ENCODE assay signal across 9 cellular contexts in genomic region chr1:203871114-203871875, GRCh38. TPM values are rescaled to one million over a fixed set of nuclear protein-coding genes. Genes with fewer than 3 reads are reported as not detected.
DNase-seq lines count a peak whose midpoint lies in the region; ATAC-seq, FAIRE-seq and TF ChIP-seq lines count a peak whose summit lies in the region.
"Had no signal": no experiment of that assay in that cellular context is flagged by ENCODE, and none has a peak within 500 bp of the region (broad histone marks: within the 10 kb centered on the region; RNA-seq: fewer than 3 reads in every experiment).

No MANE protein-coding gene starts in this region.

- DNase-seq in AG04449 (ENCODE audit: low read depth, low spot score) (no peak), GM06990 (ENCODE audit: extremely low read depth, insufficient read length) (no peak), NCI-H146 treated with DMSO at 0.1 percent for 48 hours (lab: John Stamatoyannopoulos, UW; ENCODE audit: unreplicated experiment) (peak; percentile 8), fibroblast of the aortic adventitia (ENCODE audit: low read depth) (peak; percentile 89), neural crest cell (ENCODE audit: low read depth, low spot score) (peak; percentile 45)

- H3K4me1 Mint-ChIP-seq in neural crest cell, result peaks cover 10% of the 10 kb centered on the region

- CTCF ChIA-PET in AG04449 (lab: Yijun Ruan, JAX), result interaction anchor here (0.6 to 22.1 kb wide), 41 partner anchors 8 to 528 kb away, joined by 3 to 1069 read pairs (median 5); partner anchors contain the start of genes ETNK2, GOLT1A, PLEKHA6 and REN

- POLR2A ChIA-PET in AG04449 (lab: Yijun Ruan, JAX), result interaction anchor here (4.5 kb wide), 1 partner anchor 258 kb away, joined by 27 read pairs; no protein-coding TSS in a partner anchor

- peak; percentile 91 for TF ChIP-seq CTCF in AG04449 (IDR thresholded peaks at IDR 0.05; ENCODE audit: insufficient read depth, low read length, missing control alignments)
- peak; percentile 59 for TF ChIP-seq CTCF in GM06990 (IDR thresholded peaks at IDR 0.05; ENCODE audit: insufficient read depth, low read length, poor library complexity, severe bottlenecking)
- TF ChIP-seq CTCF in fibroblast of the aortic adventitia (IDR thresholded peaks at IDR 0.05; ENCODE audit: insufficient read depth, low read length), result peak; percentile 96
- peak; percentile 95 for TF ChIP-seq CTCF in neural crest cell (conservative IDR thresholded peaks at IDR 0.05)

- no peaks in the 10 kb centered on the region for H3K9me3 Mint-ChIP-seq in neural crest cell

- H3K4me3 Mint-ChIP-seq in neural crest cell, result peak overlapping the region; percentile 8

- no peaks in the 10 kb centered on the region for H3K27me3 Mint-ChIP-seq in neural crest cell (ENCODE audit: low read depth)

- H3K4me3 ChIP-seq in AG04449 (ENCODE audit: low read depth, low read length) (no peak overlapping the region), GM06990 (replicated peaks; ENCODE audit: low read depth, low read length) (no peak overlapping the region), fibroblast of the aortic adventitia (ENCODE audit: low read depth, low read length) (no peak overlapping the region)
- H3K4me3 ChIP-seq: skin epidermis had no signal

- no peaks in the 10 kb centered on the region for H3K27me3 ChIP-seq in GM06990 (replicated peaks; ENCODE audit: control insufficient read depth, insufficient read depth, low read length)

- H3K36me3 Mint-ChIP-seq in neural crest cell (ENCODE audit: low read depth), result peaks cover 19% of the 10 kb centered on the region

- H3K27ac Mint-ChIP-seq in neural crest cell (ENCODE audit: unreplicated experiment), result no peak overlapping the region

- peaks cover 23% of the 10 kb centered on the region for H3K36me3 ChIP-seq in GM06990 (ENCODE audit: control insufficient read depth, insufficient read depth, low read length)

- ATAC-seq in GM18498 (IDR thresholded peaks at IDR 0.05; ENCODE audit: unreplicated experiment), result no peak
- ATAC-seq in HG02973 (IDR thresholded peaks at IDR 0.05; ENCODE audit: unreplicated experiment), result no peak

- peak; percentile 95 for FAIRE-seq in TTC549 (lab: Jason Lieb, UNC)

RNA-seq across cellular contexts. Expression of gene SNRPE, which starts 9.9 kb away (rescaled TPM):
- 95.4 and 105 TPM in 2 replicates for total RNA-seq in fibroblast of the aortic adventitia (ENCODE audit: low replicate concordance)
- 302 and 308 TPM in 2 replicates for total RNA-seq in neural crest cell

Comparison
In these comparisons a context has a peak if more than half of its experiments do, and no peak if none do; other contexts are left out.
1. DNase-seq: peak in NCI-H146 treated with DMSO at 0.1 percent for 48 hours (single experiment), fibroblast of the aortic adventitia (single experiment) and neural crest cell (single experiment); none in AG04449 (single experiment) and GM06990 (single experiment).
2. Peak in every context shown above with its lines, with median percentiles within 50 percentile points of each other: CTCF ChIP-seq.